10 cellular contexts compared by ENCODE assay signal in the genomic region with DNA sequence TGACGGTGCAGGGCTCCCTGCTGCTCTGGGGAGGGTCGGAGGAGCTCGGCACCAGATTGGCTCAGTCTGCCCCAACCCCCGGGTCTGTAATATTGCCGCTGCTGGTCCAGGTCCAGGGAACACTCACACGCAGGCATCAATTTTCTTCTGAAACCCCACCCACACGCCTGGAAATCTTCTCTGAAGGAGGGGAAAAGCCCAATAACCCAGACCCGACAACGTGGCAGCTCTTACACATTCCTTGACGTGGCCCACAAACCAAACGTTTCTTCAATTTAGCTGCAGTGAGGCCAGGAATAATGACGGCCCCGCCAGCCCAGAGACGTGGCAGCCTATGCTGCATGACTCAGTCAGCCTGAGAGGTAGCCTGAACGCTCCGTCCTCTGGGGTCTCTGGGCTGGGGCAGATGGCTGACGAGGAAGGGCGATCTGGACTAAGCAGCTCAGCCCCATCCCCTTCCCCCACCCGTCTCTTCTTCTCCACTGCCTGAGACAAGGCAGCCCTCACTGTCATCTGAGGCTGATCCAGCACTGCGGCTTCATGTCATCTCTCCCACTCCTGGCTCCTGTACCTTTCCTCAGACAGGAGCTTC. TPM values are rescaled to one million over a fixed set of nuclear protein-coding genes. Genes with fewer than 3 reads are reported as not detected.
DNase-seq lines count a peak whose midpoint lies in the region; TF ChIP-seq lines count a peak whose summit lies in the region.
"Had no signal": no experiment of that assay in that cellular context is flagged by ENCODE, and none has a peak within 500 bp of the region (broad histone marks: within the 10 kb centered on the region; RNA-seq: fewer than 3 reads in every experiment).

No MANE protein-coding gene starts in this region.

- H3K27me3 ChIP-seq in left ventricle myocardium inferior (ENCODE audit: low read depth) (peaks cover 6% of the 10 kb centered on the region), rectal smooth muscle tissue (ENCODE audit: control insufficient read depth, insufficient read depth, low read length) (no peaks in the 10 kb centered on the region)
- H3K27me3 ChIP-seq: neutrophil had no signal

- H3K4me3 ChIP-seq in WI38 (ENCODE audit: low read depth, low read length) (peak overlapping the region; percentile 9), left ventricle myocardium inferior (peak overlapping the region; percentile 4), rectal smooth muscle tissue (ENCODE audit: low read length) (peak overlapping the region; percentile 27)

- intact Hi-C loops in left ventricle myocardium inferior (cut with micrococcal nuclease), result no loop called here

- H3K9me3 ChIP-seq in left ventricle myocardium inferior (replicated peaks), result no peaks in the 10 kb centered on the region
- H3K9me3 ChIP-seq: neutrophil had no signal

- H3K4me1 ChIP-seq in left ventricle myocardium inferior (peaks cover 35% of the 10 kb centered on the region), rectal smooth muscle tissue (ENCODE audit: control insufficient read depth, insufficient read depth, low read length) (peaks cover 10% of the 10 kb centered on the region)

- H3K27ac ChIP-seq in left ventricle myocardium inferior (replicated peaks) (peak overlapping the region; percentile 89), rectal smooth muscle tissue (ENCODE audit: low read depth, low read length) (peak overlapping the region; percentile 89)
- H3K27ac ChIP-seq: neutrophil had no signal

- H3K36me3 ChIP-seq in left ventricle myocardium inferior (no peaks in the 10 kb centered on the region), rectal smooth muscle tissue (ENCODE audit: control insufficient read depth, insufficient read depth, low read length) (no peaks in the 10 kb centered on the region)
- H3K36me3 ChIP-seq: neutrophil had no signal

- DNase-seq in ELR (ENCODE audit: low read depth) (peak; percentile 94), left ventricle myocardium inferior (peak; percentile 61), GDM1 (lab: John Stamatoyannopoulos, UW) (no peak), pons (ENCODE audit: low spot score) (no peak), COLO668 (lab: John Stamatoyannopoulos, UW; ENCODE audit: unreplicated experiment) (no peak)
- DNase-seq in stimulated activated CD4-positive, alpha-beta T cell treated with anti-CD3 and anti-CD28 coated beads, Interleukin-2, amount 100 ng/mL, for 24 hours, result no peak
- DNase-seq: activated CD8-positive, alpha-beta memory T cell treated with anti-CD3 and anti-CD28 coated beads, Interleukin-2, amount 50 U/mL, for 48 hours had no signal

- H3K9ac ChIP-seq in rectal smooth muscle tissue (ENCODE audit: low read length), result no peak overlapping the region

- no peak for TF ChIP-seq CTCF in WI38 (IDR thresholded peaks at IDR 0.05; ENCODE audit: low read depth, low read length)
- TF ChIP-seq CTCF in left ventricle myocardium inferior (IDR thresholded peaks at IDR 0.05; ENCODE audit: borderline replicate concordance), result no peak

RNA-seq across cellular contexts. Expression of a gene that starts 9.9 kb away (rescaled TPM):
- 477 TPM for total RNA-seq in left ventricle myocardium inferior

Comparison
In these comparisons a context has a peak if more than half of its experiments do, and no peak if none do; other contexts are left out.
1. DNase-seq: peak in ELR (single experiment) and left ventricle myocardium inferior (single experiment); none in GDM1 (single experiment), pons (single experiment), stimulated activated CD4-positive, alpha-beta T cell treated with anti-CD3 and anti-CD28 coated beads, Interleukin-2, amount 100 ng/mL, for 24 hours (0 of 2) and COLO668 (single experiment).
2. Peak in every context shown above with its lines, with median percentiles within 50 percentile points of each other: H3K4me3 ChIP-seq.